In genomic region chr2:105636109-105636740, GRCh38 we compare ENCODE assay signal across 31 cellular contexts.
"Had no signal": no experiment of that assay in that cellular context is flagged by ENCODE, and none has a peak within 500 bp of the region (broad histone marks: within the 10 kb centered on the region; RNA-seq: fewer than 3 reads in every experiment).

No MANE protein-coding gene starts in this region.

- H3K36me3 ChIP-seq: ascending aorta, cardiac muscle cell, WERI-Rb-1 had no signal

- H3K9me3 Mint-ChIP-seq: activated CD4-positive, alpha-beta memory T cell treated with anti-CD3 and anti-CD28 coated beads, Interleukin-2, amount 10 ng/mL, durations not matched to agents 7 days and 5 days; activated naive CD4-positive, alpha-beta T cell treated with anti-CD3 and anti-CD28 coated beads, Interleukin-2, amount 50 U/mL, for 24 hours; activated naive CD8-positive, alpha-beta T cell treated with anti-CD3 and anti-CD28 coated beads, Interleukin-2, amount 10 ng/mL, durations not matched to agents 7 days and 5 days; activated T-cell treated with anti-CD3 and anti-CD28 coated beads, Interleukin-2, amount 50 U/mL, for 24 hours; activated T-helper 2 cell treated with anti-CD3 and anti-CD28 coated beads, Interferon-gamma antibody, Interleukin-2, Interleukin-4, amounts not matched to agents 10 μg/mL and 5 μg/mL and 100 μg/mL, durations not matched to agents 14 hours and 24 hours and 36 hours; central memory CD8-positive, alpha-beta T cell had no signal

- H3K4me3 ChIP-seq: ascending aorta, cardiac muscle cell had no signal

- H3K4me1 Mint-ChIP-seq: activated CD4-positive, alpha-beta memory T cell treated with anti-CD3 and anti-CD28 coated beads, Interleukin-2, amount 10 ng/mL, durations not matched to agents 7 days and 5 days; activated naive CD4-positive, alpha-beta T cell treated with anti-CD3 and anti-CD28 coated beads, Interleukin-2, amount 50 U/mL, for 24 hours; activated naive CD8-positive, alpha-beta T cell treated with anti-CD3 and anti-CD28 coated beads, Interleukin-2, amount 10 ng/mL, durations not matched to agents 7 days and 5 days; central memory CD8-positive, alpha-beta T cell had no signal

- H3K27ac Mint-ChIP-seq: activated CD4-positive, alpha-beta memory T cell treated with anti-CD3 and anti-CD28 coated beads, Interleukin-2, amount 10 ng/mL, durations not matched to agents 7 days and 5 days; activated naive CD4-positive, alpha-beta T cell treated with anti-CD3 and anti-CD28 coated beads, Interleukin-2, amount 50 U/mL, for 24 hours; activated naive CD8-positive, alpha-beta T cell treated with anti-CD3 and anti-CD28 coated beads, Interleukin-2, amount 10 ng/mL, durations not matched to agents 7 days and 5 days; activated T-cell treated with anti-CD3 and anti-CD28 coated beads, Interleukin-2, amount 50 U/mL, for 24 hours; activated T-helper 2 cell treated with anti-CD3 and anti-CD28 coated beads, Interferon-gamma antibody, Interleukin-2, Interleukin-4, amounts not matched to agents 10 μg/mL and 5 μg/mL and 100 μg/mL, durations not matched to agents 14 hours and 24 hours and 36 hours had no signal

- H3K9me3 ChIP-seq: ascending aorta had no signal

- H3K4me1 ChIP-seq: ascending aorta had no signal

- ATAC-seq: Right ventricle myocardium inferior had no signal

- H3K36me3 Mint-ChIP-seq: activated naive CD4-positive, alpha-beta T cell treated with anti-CD3 and anti-CD28 coated beads, Interleukin-2, amount 50 U/mL, for 24 hours; activated naive CD8-positive, alpha-beta T cell treated with anti-CD3 and anti-CD28 coated beads, Interleukin-2, amount 10 ng/mL, durations not matched to agents 7 days and 5 days had no signal

- H3K4me3 Mint-ChIP-seq: activated CD4-positive, alpha-beta memory T cell treated with anti-CD3 and anti-CD28 coated beads, Interleukin-2, amount 10 ng/mL, durations not matched to agents 7 days and 5 days; activated naive CD4-positive, alpha-beta T cell treated with anti-CD3 and anti-CD28 coated beads, Interleukin-2, amount 50 U/mL, for 24 hours; activated naive CD8-positive, alpha-beta T cell treated with anti-CD3 and anti-CD28 coated beads, Interleukin-2, amount 10 ng/mL, durations not matched to agents 7 days and 5 days; activated T-cell treated with anti-CD3 and anti-CD28 coated beads, Interleukin-2, amount 50 U/mL, for 24 hours; central memory CD8-positive, alpha-beta T cell had no signal

- H3K27me3 Mint-ChIP-seq: activated naive CD4-positive, alpha-beta T cell treated with anti-CD3 and anti-CD28 coated beads, Interleukin-2, amount 50 U/mL, for 24 hours; activated T-cell treated with anti-CD3 and anti-CD28 coated beads, Interleukin-2, amount 50 U/mL, for 24 hours had no signal

- H3K27ac ChIP-seq: ascending aorta, cardiac muscle cell, RWPE1, WERI-Rb-1 had no signal

- DNase-seq: activated CD4-positive, alpha-beta memory T cell treated with anti-CD3 and anti-CD28 coated beads, Interleukin-2, amount 10 ng/mL, durations not matched to agents 7 days and 5 days; activated CD4-positive, alpha-beta T cell treated with anti-CD3 and anti-CD28 coated beads for 1 hour; activated CD4-positive, alpha-beta T cell treated with anti-CD3 and anti-CD28 coated beads for 48 hours; activated CD4-positive, CD25-positive, alpha-beta regulatory T cell; activated CD8-positive, alpha-beta memory T cell treated with anti-CD3 and anti-CD28 coated beads for 24 hours; activated gamma-delta T cell; activated naive CD4-positive, alpha-beta T cell treated with Interleukin-2 at 50 U/mL for 16 hours; activated naive CD8-positive, alpha-beta T cell treated with anti-CD3 and anti-CD28 coated beads, Interleukin-2, amount 10 ng/mL, durations not matched to agents 7 days and 5 days; activated T-cell treated with anti-CD3 and anti-CD28 coated beads, Interleukin-2, amount 50 U/mL, for 24 hours; amygdala; Karpas-422; KBM-7; NCI-H1105; NCI-H1436; NCI-H1694; NCI-H1930; NCI-H2081 treated with DMSO at 0.1 percent for 48 hours; NCI-H345; NCI-H524 treated with DMSO at 0.1 percent for 48 hours; SIG-M5; SW 1271; T-helper 1 cell; T1000; WERI-Rb-1 had no signal

- H3K27me3 ChIP-seq: ascending aorta, cardiac muscle cell had no signal
